In the genomic region with DNA sequence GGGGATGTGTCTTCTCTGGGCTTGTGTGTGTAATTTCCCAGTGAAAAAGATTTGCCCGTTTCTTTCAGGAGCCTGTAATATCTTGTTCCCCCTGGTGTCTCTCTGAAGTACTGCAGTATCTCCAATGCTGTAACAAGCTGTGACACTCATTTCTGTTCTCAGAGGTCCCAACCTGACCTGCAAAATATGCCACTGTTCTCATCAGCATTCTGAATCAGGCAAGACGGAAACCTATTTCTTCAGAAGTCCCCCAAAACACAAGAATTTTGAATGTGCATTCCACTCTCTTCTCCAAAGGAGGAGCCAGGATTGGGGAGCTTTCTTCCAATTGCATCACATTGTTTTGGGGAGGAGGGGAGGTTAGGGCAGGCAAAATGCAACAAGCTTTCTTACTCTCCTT, we compare ENCODE assay signal across 8 cellular contexts.
A peak's percentile ranks its signal among the peaks of the same experiment; 100 is the strongest.
DNase-seq lines count a peak whose midpoint lies in the region; ATAC-seq and TF ChIP-seq lines count a peak whose summit lies in the region.

No MANE protein-coding gene starts in this region.

- CTCF ChIA-PET in HEK293T (lab: Yijun Ruan, JAX), result interaction anchor here (0.7 to 1.4 kb wide), 6 partner anchors 8 to 462 kb away, joined by 3 to 10 read pairs (median 4); no protein-coding TSS in a partner anchor

- H2AFZ ChIP-seq in fibroblast of lung (ENCODE audit: low read length) (no peak overlapping the region), parathyroid adenoma (no peak overlapping the region)

- no peak for ATAC-seq in GM21619 (IDR thresholded peaks at IDR 0.05; ENCODE audit: unreplicated experiment)

- H3K4me3 ChIP-seq in fibroblast of lung (replicated peaks in 1 of 4; ENCODE audit: control extremely low read depth in 1 of 4, insufficient read depth in 1 of 4, low read depth in 3 of 4, low read length in 4 of 4) (no peak overlapping the region), parathyroid adenoma (ENCODE audit: low read depth, low read length) (no peak overlapping the region)

- H3K4me2 ChIP-seq in fibroblast of lung (ENCODE audit: extremely low read depth, insufficient read depth, low read length), result no peak overlapping the region
- no peak overlapping the region for H3K4me2 ChIP-seq in parathyroid adenoma (ENCODE audit: low read length)

- H3K9me3 ChIP-seq in fibroblast of lung (ENCODE audit: control insufficient read depth, insufficient read depth, low read depth, low read length), result no peaks in the 10 kb centered on the region
- H3K9me3 ChIP-seq in parathyroid adenoma (ENCODE audit: control insufficient read depth, low read length), result no peaks in the 10 kb centered on the region

- H3K27me3 ChIP-seq in fibroblast of lung (ENCODE audit: control insufficient read depth, insufficient read depth, low read length) (no peaks in the 10 kb centered on the region), parathyroid adenoma (ENCODE audit: control insufficient read depth, insufficient read depth, low read length) (no peaks in the 10 kb centered on the region)

- H4K20me1 ChIP-seq in fibroblast of lung (ENCODE audit: control insufficient read depth, extremely low read depth, insufficient read depth, low read length), result no peaks in the 10 kb centered on the region

- no peak overlapping the region for H3K9ac ChIP-seq in fibroblast of lung (ENCODE audit: insufficient read depth, low read length)
- H3K9ac ChIP-seq in parathyroid adenoma, result no peak overlapping the region

- no peaks in the 10 kb centered on the region for H3K79me2 ChIP-seq in fibroblast of lung (ENCODE audit: control insufficient read depth, insufficient read depth, low read length)
- H3K79me2 ChIP-seq in parathyroid adenoma, result no peaks in the 10 kb centered on the region

- TF ChIP-seq CTCF in fibroblast of lung (conservative IDR thresholded peaks at IDR 0.05 in 1 of 2, IDR thresholded peaks at IDR 0.05 in 1 of 2; ENCODE audit: low read depth in 1 of 2, low read length in 2 of 2), result peak; percentile 81 to 83
- peak; percentile 75 for TF ChIP-seq CTCF in parathyroid adenoma (IDR thresholded peaks at IDR 0.05)

- H3K4me1 ChIP-seq in fibroblast of lung (ENCODE audit: control insufficient read depth, extremely low read depth, insufficient read depth, low read length), result no peaks in the 10 kb centered on the region
- no peaks in the 10 kb centered on the region for H3K4me1 ChIP-seq in parathyroid adenoma

- H3K36me3 ChIP-seq in fibroblast of lung (ENCODE audit: control insufficient read depth, insufficient read depth, low read length) (no peaks in the 10 kb centered on the region), parathyroid adenoma (ENCODE audit: control insufficient read depth, insufficient read depth, low read length) (no peaks in the 10 kb centered on the region)

- no peak overlapping the region for H3K27ac ChIP-seq in fibroblast of lung (ENCODE audit: insufficient read depth, low read length)
- no peak overlapping the region for H3K27ac ChIP-seq in parathyroid adenoma

- POLR2A ChIA-PET in HEK293T (lab: Yijun Ruan, JAX), result interaction anchor here (0.6 to 1.0 kb wide), 2 partner anchors 340 to 1880 kb away, joined by 3 to 4 read pairs; no protein-coding TSS in a partner anchor

- DNase-seq in DMS 273 treated with DMSO at 0.1 percent for 48 hours (lab: John Stamatoyannopoulos, UW) (peak; percentile 7), HEK293T (ENCODE audit: extremely low spot score) (peak; percentile 62), RPMI8226 (peak; percentile 48), fibroblast of lung (ENCODE audit: low read depth in 2 of 2) (peak; percentile 36 to 71), NCI-H187 (lab: John Stamatoyannopoulos, UW) (no peak), hypothalamus (lab: John Stamatoyannopoulos, UW) (no peak)

TF ChIP-seq in HEK293T, 16 proteins besides CTCF, POLR2A, EP300 and RAD21:
- TF ChIP-seq TARDBP (IDR thresholded peaks at IDR 0.05) (no peak), ELF4 (IDR thresholded peaks at IDR 0.05) (no peak)

Comparison
In these comparisons a context has a peak if more than half of its experiments do, and no peak if none do; other contexts are left out.
1. DNase-seq: peak in DMS 273 treated with DMSO at 0.1 percent for 48 hours (single experiment), HEK293T (single experiment), RPMI8226 (single experiment) and fibroblast of lung (2 of 2); none in NCI-H187 (0 of 2) and hypothalamus (0 of 51).